Comparison of ENCODE assay signal across 14 cellular contexts in genomic region chr6:111666812-111667211, GRCh38.
DNase-seq lines count a peak whose midpoint lies in the region; ATAC-seq, FAIRE-seq and TF ChIP-seq lines count a peak whose summit lies in the region.
"Had no signal": no experiment of that assay in that cellular context is flagged by ENCODE, and none has a peak within 500 bp of the region (broad histone marks: within the 10 kb centered on the region; RNA-seq: fewer than 3 reads in every experiment).

No MANE protein-coding gene starts in this region.

- H3K9me3 ChIP-seq in ascending aorta (no peaks in the 10 kb centered on the region), HepG2 (ENCODE audit: low read length) (no peaks in the 10 kb centered on the region), stomach smooth muscle (ENCODE audit: control insufficient read depth in 2 of 2, low read length in 2 of 2) (no peaks in the 10 kb centered on the region)

- no peak for TF ChIP-seq CTCF in ascending aorta (IDR thresholded peaks at IDR 0.05)
- no peak for TF ChIP-seq CTCF in HepG2 (CRISPR knock-in tag; IDR thresholded peaks at IDR 0.05)

- no peaks in the 10 kb centered on the region for H3K9me3 Mint-ChIP-seq in T-helper 2 cell treated with Interferon-gamma antibody and Interleukin-4, amounts not matched to agents 5 μg/mL and 100 μg/mL, for 36 hours
- H3K9me3 Mint-ChIP-seq: neural crest cell had no signal

- H3K4me1 Mint-ChIP-seq in T-helper 2 cell treated with Interferon-gamma antibody and Interleukin-4, amounts not matched to agents 5 μg/mL and 100 μg/mL, for 36 hours (ENCODE audit: low read depth), result peaks cover 7% of the 10 kb centered on the region

- no peak for TF ChIP-seq RAD21 in HepG2 (CRISPR knock-in tag; IDR thresholded peaks at IDR 0.05)

- H3K27me3 Mint-ChIP-seq in T-helper 2 cell treated with Interferon-gamma antibody and Interleukin-4, amounts not matched to agents 5 μg/mL and 100 μg/mL, for 36 hours (ENCODE audit: low read depth), result no peaks in the 10 kb centered on the region

- H3K4me1 ChIP-seq in ascending aorta (peaks cover 15 to 39% of the 10 kb centered on the region in 2 donors), HepG2 (ENCODE audit: insufficient read depth, low read length) (peaks cover 17% of the 10 kb centered on the region), stomach smooth muscle (ENCODE audit: control insufficient read depth, insufficient read depth, low read length) (peaks cover 54% of the 10 kb centered on the region)

- H3K9ac ChIP-seq in HepG2 (ENCODE audit: insufficient read depth, low read depth, low read length) (no peak overlapping the region), stomach smooth muscle (ENCODE audit: low read length in 2 of 2) (no peak overlapping the region)

- no peak overlapping the region for H3K4me3 Mint-ChIP-seq in T-helper 2 cell treated with Interferon-gamma antibody and Interleukin-4, amounts not matched to agents 5 μg/mL and 100 μg/mL, for 36 hours
- H3K4me3 Mint-ChIP-seq: neural crest cell had no signal

- POLR2A ChIA-PET in HepG2 (lab: Yijun Ruan, JAX), result no interaction called here

- in situ Hi-C loops in HepG2 (cut with HindIII; ENCODE audit: extremely low pct_ligation_motif_present, low pct_unique_long_range_greater_than_20kb), result no loop called here

- ATAC-seq in HepG2, result no peak
- ATAC-seq: K562 had no signal

- H4K20me1 ChIP-seq in HepG2 (ENCODE audit: insufficient read depth, low read length), result no peaks in the 10 kb centered on the region

- H3K36me3 ChIP-seq in ascending aorta, result peaks cover 0 to under 1% of the 10 kb centered on the region in 2 donors
- no peaks in the 10 kb centered on the region; a peak in 1 of 5 replicates for H3K36me3 ChIP-seq in HepG2 (replicated peaks in 1 of 2; ENCODE audit: control insufficient read depth in 1 of 2, insufficient read depth in 2 of 2, low read length in 2 of 2)
- peaks cover 0 to 3% of the 10 kb centered on the region in 2 donors for H3K36me3 ChIP-seq in stomach smooth muscle (ENCODE audit: control insufficient read depth in 2 of 2, insufficient read depth in 2 of 2, low read length in 2 of 2)

- H3K27me3 ChIP-seq in ascending aorta, result no peaks in the 10 kb centered on the region
- no peaks in the 10 kb centered on the region for H3K27me3 ChIP-seq in HepG2 (ENCODE audit: control insufficient read depth in 1 of 2, insufficient read depth in 2 of 2, low read length in 2 of 2)
- no peaks in the 10 kb centered on the region for H3K27me3 ChIP-seq in stomach smooth muscle (ENCODE audit: control insufficient read depth in 1 of 2, insufficient read depth in 2 of 2, low read length in 2 of 2)

- H3K79me2 ChIP-seq in HepG2 (ENCODE audit: insufficient read depth, low read length), result no peaks in the 10 kb centered on the region

- WGBS in HepG2 (ENCODE audit: low lambda C conversion rate), result 91% methylated on average over 4 of the region's 4 CpGs

- H3K4me2 ChIP-seq in HepG2 (ENCODE audit: low read depth, low read length), result no peak overlapping the region

- peak overlapping the region; percentile 73 to 78 for H3K27ac ChIP-seq in ascending aorta
- no peak overlapping the region for H3K27ac ChIP-seq in HepG2 (ENCODE audit: extremely low read length, insufficient read depth, low read length)
- H3K27ac ChIP-seq in stomach smooth muscle (ENCODE audit: low read length), result peak overlapping the region; percentile 66

- H3K27ac Mint-ChIP-seq in T-helper 2 cell treated with Interferon-gamma antibody and Interleukin-4, amounts not matched to agents 5 μg/mL and 100 μg/mL, for 36 hours, result no peak overlapping the region

- intact Hi-C loops in ascending aorta (cut with DNase I) (no loop called here), HepG2 (cut with micrococcal nuclease; ENCODE audit: unreplicated experiment) (no loop called here)

- H2AFZ ChIP-seq in HepG2 (ENCODE audit: low read length), result no peak overlapping the region

- no peak for TF ChIP-seq POLR2A in HepG2 (IDR thresholded peaks at IDR 0.05; ENCODE audit: insufficient read depth in 1 of 2, low read depth in 2 of 2, low read length in 2 of 2)

- H3K4me3 ChIP-seq in ascending aorta (no peak overlapping the region), HepG2 (replicated peaks in 1 of 3; ENCODE audit: insufficient read depth in 1 of 3, low read depth in 2 of 3, low read length in 3 of 3) (no peak overlapping the region), stomach smooth muscle (ENCODE audit: low read length in 2 of 2) (no peak overlapping the region)
- H3K4me3 ChIP-seq: K562 had no signal

- no TSS peak for BruUV-seq in HepG2 (replicated peaks; lab: Mats Ljungman, UMichigan)

- H3K36me3 Mint-ChIP-seq in T-helper 2 cell treated with Interferon-gamma antibody and Interleukin-4, amounts not matched to agents 5 μg/mL and 100 μg/mL, for 36 hours (ENCODE audit: low read depth), result peaks cover 39% of the 10 kb centered on the region

- CTCF ChIA-PET in HepG2 (lab: Yijun Ruan, JAX; ENCODE audit: low intra/inter-chr PET ratio, low total read pairs), result no interaction called here

- DNase-seq in MV-4-11 (lab: John Stamatoyannopoulos, UW), result peak; percentile 29
- DNase-seq in ascending aorta (ENCODE audit: low spot score in 2 of 2), result peak in 1 of 2 donors; percentile 73
- DNase-seq in HepG2 (ENCODE audit: low spot score), result no peak
- DNase-seq in AG20443 (ENCODE audit: low spot score), result no peak
- no peak for DNase-seq in T-helper 2 cell treated with Interferon-gamma antibody and Interleukin-4, amounts not matched to agents 5 μg/mL and 100 μg/mL, for 36 hours (ENCODE audit: low spot score)
- no peak for DNase-seq in central memory CD4-positive, alpha-beta T cell
- DNase-seq in NCI-H146 treated with DMSO at 0.1 percent for 48 hours (lab: John Stamatoyannopoulos, UW; ENCODE audit: unreplicated experiment), result no peak
- DNase-seq: activated CD4-positive, alpha-beta T cell treated with anti-CD3 and anti-CD28 coated beads, Interleukin-2, amount 50 U/mL, for 48 hours; amygdala; H7; NCI-H2029 treated with DMSO at 0.1 percent for 48 hours had no signal

- no peak for TF ChIP-seq EP300 in HepG2 (IDR thresholded peaks at IDR 0.05; ENCODE audit: low read depth in 2 of 2, low read length in 2 of 2)
- no peak for TF ChIP-seq EP300 in HepG2 (CRISPR knock-in tag; IDR thresholded peaks at IDR 0.05; ENCODE audit: borderline replicate concordance)

- peak; percentile 23 for FAIRE-seq in HepG2 (lab: Jason Lieb, UNC)
- FAIRE-seq: K562 had no signal

TF ChIP-seq in HepG2, 621 proteins besides CTCF, POLR2A, EP300 and RAD21 (continues in another document):
- no peak for TF ChIP-seq THAP11 (CRISPR knock-in tag; IDR thresholded peaks at IDR 0.05)
- no peak for TF ChIP-seq ZNF441 (CRISPR knock-in tag; IDR thresholded peaks at IDR 0.05; ENCODE audit: borderline replicate concordance)
- TF ChIP-seq, protein P1, sequence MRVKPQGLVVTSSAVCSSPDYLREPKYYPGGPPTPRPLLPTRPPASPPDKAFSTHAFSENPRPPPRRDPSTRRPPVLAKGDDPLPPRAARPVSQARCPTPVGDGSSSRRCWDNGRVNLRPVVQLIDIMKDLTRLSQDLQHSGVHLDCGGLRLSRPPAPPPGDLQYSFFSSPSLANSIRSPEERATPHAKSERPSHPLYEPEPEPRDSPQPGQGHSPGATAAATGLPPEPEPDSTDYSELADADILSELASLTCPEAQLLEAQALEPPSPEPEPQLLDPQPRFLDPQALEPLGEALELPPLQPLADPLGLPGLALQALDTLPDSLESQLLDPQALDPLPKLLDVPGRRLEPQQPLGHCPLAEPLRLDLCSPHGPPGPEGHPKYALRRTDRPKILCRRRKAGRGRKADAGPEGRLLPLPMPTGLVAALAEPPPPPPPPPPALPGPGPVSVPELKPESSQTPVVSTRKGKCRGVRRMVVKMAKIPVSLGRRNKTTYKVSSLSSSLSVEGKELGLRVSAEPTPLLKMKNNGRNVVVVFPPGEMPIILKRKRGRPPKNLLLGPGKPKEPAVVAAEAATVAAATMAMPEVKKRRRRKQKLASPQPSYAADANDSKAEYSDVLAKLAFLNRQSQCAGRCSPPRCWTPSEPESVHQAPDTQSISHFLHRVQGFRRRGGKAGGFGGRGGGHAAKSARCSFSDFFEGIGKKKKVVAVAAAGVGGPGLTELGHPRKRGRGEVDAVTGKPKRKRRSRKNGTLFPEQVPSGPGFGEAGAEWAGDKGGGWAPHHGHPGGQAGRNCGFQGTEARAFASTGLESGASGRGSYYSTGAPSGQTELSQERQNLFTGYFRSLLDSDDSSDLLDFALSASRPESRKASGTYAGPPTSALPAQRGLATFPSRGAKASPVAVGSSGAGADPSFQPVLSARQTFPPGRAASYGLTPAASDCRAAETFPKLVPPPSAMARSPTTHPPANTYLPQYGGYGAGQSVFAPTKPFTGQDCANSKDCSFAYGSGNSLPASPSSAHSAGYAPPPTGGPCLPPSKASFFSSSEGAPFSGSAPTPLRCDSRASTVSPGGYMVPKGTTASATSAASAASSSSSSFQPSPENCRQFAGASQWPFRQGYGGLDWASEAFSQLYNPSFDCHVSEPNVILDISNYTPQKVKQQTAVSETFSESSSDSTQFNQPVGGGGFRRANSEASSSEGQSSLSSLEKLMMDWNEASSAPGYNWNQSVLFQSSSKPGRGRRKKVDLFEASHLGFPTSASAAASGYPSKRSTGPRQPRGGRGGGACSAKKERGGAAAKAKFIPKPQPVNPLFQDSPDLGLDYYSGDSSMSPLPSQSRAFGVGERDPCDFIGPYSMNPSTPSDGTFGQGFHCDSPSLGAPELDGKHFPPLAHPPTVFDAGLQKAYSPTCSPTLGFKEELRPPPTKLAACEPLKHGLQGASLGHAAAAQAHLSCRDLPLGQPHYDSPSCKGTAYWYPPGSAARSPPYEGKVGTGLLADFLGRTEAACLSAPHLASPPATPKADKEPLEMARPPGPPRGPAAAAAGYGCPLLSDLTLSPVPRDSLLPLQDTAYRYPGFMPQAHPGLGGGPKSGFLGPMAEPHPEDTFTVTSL (CRISPR knock-in tag; IDR thresholded peaks at IDR 0.05; ENCODE audit: borderline replicate concordance), result no peak
- no peak for TF ChIP-seq NFRKB (IDR thresholded peaks at IDR 0.05)
- no peak for TF ChIP-seq ZNF3 (CRISPR knock-in tag; IDR thresholded peaks at IDR 0.05)
- TF ChIP-seq SP5 (CRISPR knock-in tag; IDR thresholded peaks at IDR 0.05; ENCODE audit: borderline replicate concordance, low read depth), result no peak
- no peak for TF ChIP-seq SRSF9 (IDR thresholded peaks at IDR 0.05; ENCODE audit: borderline replicate concordance, insufficient read depth, low read depth, low read length, poor library complexity, severe bottlenecking)
- TF ChIP-seq KLF9 (CRISPR knock-in tag; IDR thresholded peaks at IDR 0.05; ENCODE audit: low read depth), result no peak
- TF ChIP-seq ZNF44 (CRISPR knock-in tag; IDR thresholded peaks at IDR 0.05), result no peak
- TF ChIP-seq TFDP2 (CRISPR knock-in tag; IDR thresholded peaks at IDR 0.05), result no peak
